In genomic region chr9:134641173-134641985, GRCh38 we compare ENCODE assay signal across 1 cellular context.
TF ChIP-seq lines count a peak whose summit lies in the region.

Gene COL5A1 (plus strand): TSS chr9:134641803. CDS start chr9:134642188, 385 bp downstream.

TF ChIP-seq in HEK293, 187 proteins besides CTCF, POLR2A, EP300 and RAD21 (continued from another document and continues in another):
- TF ChIP-seq ZNF704 (tag by site-specific recombination; IDR thresholded peaks at IDR 0.05), result no peak
- no peak for TF ChIP-seq ZNF394 (tag by site-specific recombination; IDR thresholded peaks at IDR 0.05; ENCODE audit: borderline replicate concordance)
- no peak for TF ChIP-seq YY1 (tag by site-specific recombination; IDR thresholded peaks at IDR 0.05)
- no peak for TF ChIP-seq PRDM4 (tag by site-specific recombination; IDR thresholded peaks at IDR 0.05)
- 0 out of 2 replicates have a peak, but pooled peaks have one; percentile 34 for TF ChIP-seq ZNF121 (tag by site-specific recombination; IDR thresholded peaks at IDR 0.05)
- peak; percentile 38; the same call in 1 of the 2 replicates for TF ChIP-seq BCL11B (tag by site-specific recombination; IDR thresholded peaks at IDR 0.05; ENCODE audit: low read depth)
- TF ChIP-seq YY2 (tag by site-specific recombination; IDR thresholded peaks at IDR 0.05), result no peak
- no peak for TF ChIP-seq ZBTB1 (tag by site-specific recombination; IDR thresholded peaks at IDR 0.05)
- TF ChIP-seq ZFHX2 (tag by site-specific recombination; conservative IDR thresholded peaks at IDR 0.05), result peak; percentile 98
- no peak for TF ChIP-seq ZNF580 (tag by site-specific recombination; IDR thresholded peaks at IDR 0.05)
- TF ChIP-seq PBX3 (CRISPR knock-in tag; IDR thresholded peaks at IDR 0.05), result 0 out of 2 replicates have a peak, but pooled peaks have one; percentile 9
- no peak for TF ChIP-seq ZNF37A (tag by site-specific recombination; IDR thresholded peaks at IDR 0.05)
- TF ChIP-seq GFI1B (tag by site-specific recombination; IDR thresholded peaks at IDR 0.05), result no peak
- no peak for TF ChIP-seq RBAK (tag by site-specific recombination; IDR thresholded peaks at IDR 0.05)
- no peak for TF ChIP-seq ZNF449 (tag by site-specific recombination; IDR thresholded peaks at IDR 0.05)
- no peak for TF ChIP-seq ZNF639 (tag by site-specific recombination; IDR thresholded peaks at IDR 0.05)
- TF ChIP-seq ZNF248 (tag by site-specific recombination; IDR thresholded peaks at IDR 0.05), result no peak
- TF ChIP-seq ZIC2 (tag by site-specific recombination; IDR thresholded peaks at IDR 0.05), result peak; percentile 75
- TF ChIP-seq EGR2 (tag by site-specific recombination; IDR thresholded peaks at IDR 0.05; ENCODE audit: low read depth), result peak; percentile 91
- TF ChIP-seq ZFP41 (tag by site-specific recombination; IDR thresholded peaks at IDR 0.05; ENCODE audit: borderline replicate concordance), result no peak
- no peak for TF ChIP-seq ZNF548 (tag by site-specific recombination; IDR thresholded peaks at IDR 0.05)
- TF ChIP-seq ZNF148 (tag by site-specific recombination; IDR thresholded peaks at IDR 0.05; ENCODE audit: borderline replicate concordance), result no peak
- no peak for TF ChIP-seq ZNF202 (tag by site-specific recombination; IDR thresholded peaks at IDR 0.05; ENCODE audit: borderline replicate concordance)
- no peak for TF ChIP-seq ZNF433 (tag by site-specific recombination; IDR thresholded peaks at IDR 0.05; ENCODE audit: low read depth)
- TF ChIP-seq ZNF311 (tag by site-specific recombination; IDR thresholded peaks at IDR 0.05; ENCODE audit: borderline replicate concordance), result no peak
- TF ChIP-seq KLF1 (tag by site-specific recombination; IDR thresholded peaks at IDR 0.05), result no peak; the same call in 1 of the 2 replicates
- 0 out of 2 replicates have a peak, but pooled peaks have one; percentile 11 for TF ChIP-seq ZNF341 (tag by site-specific recombination; IDR thresholded peaks at IDR 0.05; ENCODE audit: low read depth)
- TF ChIP-seq ZBTB48 (tag by site-specific recombination; IDR thresholded peaks at IDR 0.05), result peak; percentile 52; the same call in 1 of the 2 replicates
- no peak for TF ChIP-seq ZNF701 (tag by site-specific recombination; IDR thresholded peaks at IDR 0.05)
- 0 out of 2 replicates have a peak, but pooled peaks have one; percentile 29 for TF ChIP-seq ZBTB44 (tag by site-specific recombination; IDR thresholded peaks at IDR 0.05)
- TF ChIP-seq ZNF571 (tag by site-specific recombination; IDR thresholded peaks at IDR 0.05), result no peak
- no peak for TF ChIP-seq ZNF146 (tag by site-specific recombination; IDR thresholded peaks at IDR 0.05)
- TF ChIP-seq PRDM6 (tag by site-specific recombination; IDR thresholded peaks at IDR 0.05), result no peak
- peak; percentile 87 for TF ChIP-seq ZBTB26 (tag by site-specific recombination; optimal IDR thresholded peaks at IDR 0.05)
- no peak for TF ChIP-seq KLF17 (tag by site-specific recombination; IDR thresholded peaks at IDR 0.05)
- peak; percentile 85 for TF ChIP-seq ZNF362 (tag by site-specific recombination; IDR thresholded peaks at IDR 0.05)
- no peak for TF ChIP-seq SCRT1 (tag by site-specific recombination; IDR thresholded peaks at IDR 0.05; ENCODE audit: borderline replicate concordance)
- TF ChIP-seq ZEB2 (tag by site-specific recombination; IDR thresholded peaks at IDR 0.05), result no peak
- no peak for TF ChIP-seq ZNF785 (tag by site-specific recombination; IDR thresholded peaks at IDR 0.05)
- TF ChIP-seq ZNF398 (tag by site-specific recombination; IDR thresholded peaks at IDR 0.05), result peak; percentile 99
- TF ChIP-seq ZNF830 (tag by site-specific recombination; IDR thresholded peaks at IDR 0.05; ENCODE audit: low read depth), result no peak
